In the genomic region with DNA sequence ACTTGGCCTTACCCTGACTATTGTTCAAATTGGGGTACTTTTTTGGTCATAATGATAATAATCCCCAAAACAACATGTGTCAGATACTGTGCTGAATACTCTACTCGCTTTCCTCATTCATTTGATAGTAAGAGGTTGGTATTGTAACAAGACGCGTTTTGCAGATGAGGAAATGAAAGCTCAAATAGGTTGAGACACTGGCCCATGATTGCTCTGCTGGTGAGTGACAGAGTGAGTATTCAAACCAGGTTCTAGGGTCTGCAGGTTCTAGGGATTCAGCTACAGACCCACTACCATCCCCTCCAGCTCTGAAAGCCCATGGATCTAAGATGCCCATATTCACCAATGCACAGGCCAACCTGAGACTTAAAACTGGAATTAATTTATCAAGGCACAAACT, we compare ENCODE assay signal across 11 cellular contexts. TPM values are rescaled to one million over a fixed set of nuclear protein-coding genes. Genes with fewer than 3 reads are reported as not detected.
A peak's percentile ranks its signal among the peaks of the same experiment; 100 is the strongest.
DNase-seq lines count a peak whose midpoint lies in the region; ATAC-seq and TF ChIP-seq lines count a peak whose summit lies in the region.
"Had no signal": no experiment of that assay in that cellular context is flagged by ENCODE, and none has a peak within 500 bp of the region (broad histone marks: within the 10 kb centered on the region; RNA-seq: fewer than 3 reads in every experiment).

No MANE protein-coding gene starts in this region.

- TF ChIP-seq POLR2A in lower leg skin (IDR thresholded peaks at IDR 0.05) = no peak

- no peak overlapping the region for H3K27ac ChIP-seq in CD8-positive, alpha-beta T cell (ENCODE audit: low read depth, low read length)
- H3K27ac ChIP-seq in coronary artery = no peak overlapping the region
- H3K27ac ChIP-seq in effector memory CD4-positive, alpha-beta T cell (ENCODE audit: insufficient read depth, low read length, poor library complexity, severe bottlenecking) = no peak overlapping the region

- H3K27me3 Mint-ChIP-seq in CD8-positive, alpha-beta T cell (ENCODE audit: low read depth) = no peaks in the 10 kb centered on the region
- H3K27me3 Mint-ChIP-seq in IgD-negative memory B cell = no peaks in the 10 kb centered on the region

- H3K36me3 ChIP-seq in CD8-positive, alpha-beta T cell (ENCODE audit: insufficient read depth, low read length) = no peaks in the 10 kb centered on the region
- H3K36me3 ChIP-seq in effector memory CD4-positive, alpha-beta T cell (ENCODE audit: control insufficient read depth, insufficient read depth, low read length) = no peaks in the 10 kb centered on the region

- POLR2A ChIA-PET in CD8-positive, alpha-beta T cell (lab: Charles Lee) = interaction anchor here (0.8 to 3.2 kb wide), 5 partner anchors 11 to 47 kb away, joined by 3 to 12 read pairs (median 4); partner anchors contain the start of gene ENPP5

- intact Hi-C loops in CD8-positive, alpha-beta T cell (cut with DNase I, micrococcal nuclease) = loop anchor here (2.0 to 5.0 kb wide), 4 partner anchors 42 to 1741 kb away; partner anchors contain the start of genes CDC5L (in 1 of the 2), CLIC5 (in 1 of the 2) and ENPP5 (in 1 of the 2)
- intact Hi-C loops in lower leg skin (cut with DNase I; ENCODE audit: low total_unique reads) = no loop called here

- H3K27me3 ChIP-seq in CD8-positive, alpha-beta T cell (ENCODE audit: insufficient read depth, low read length) = no peaks in the 10 kb centered on the region
- H3K27me3 ChIP-seq in effector memory CD4-positive, alpha-beta T cell (replicated peaks; ENCODE audit: control insufficient read depth, insufficient read depth, low read length, poor library complexity, severe bottlenecking) = no peaks in the 10 kb centered on the region

- H3K9me3 ChIP-seq in CD8-positive, alpha-beta T cell (ENCODE audit: low read length) = no peaks in the 10 kb centered on the region
- no peaks in the 10 kb centered on the region for H3K9me3 ChIP-seq in effector memory CD4-positive, alpha-beta T cell (ENCODE audit: control insufficient read depth, low read length)

- peaks cover 22% of the 10 kb centered on the region for H3K4me1 ChIP-seq in CD8-positive, alpha-beta T cell (ENCODE audit: insufficient read depth, low read length)
- H3K4me1 ChIP-seq in effector memory CD4-positive, alpha-beta T cell (ENCODE audit: control insufficient read depth, insufficient read depth, low read length, poor library complexity, severe bottlenecking) = peaks cover 7% of the 10 kb centered on the region

- peak overlapping the region; percentile 97 for H3K4me3 Mint-ChIP-seq in CD8-positive, alpha-beta T cell
- H3K4me3 Mint-ChIP-seq in IgD-negative memory B cell = peak overlapping the region; percentile 67 to 99 (median 96)

- ATAC-seq in CD8-positive, alpha-beta T cell = no peak
- peak; percentile 32 for ATAC-seq in GM18861 (IDR thresholded peaks at IDR 0.05; ENCODE audit: unreplicated experiment)
- ATAC-seq in HG03565 (IDR thresholded peaks at IDR 0.05; ENCODE audit: unreplicated experiment) = no peak

- H3K9me3 Mint-ChIP-seq in CD8-positive, alpha-beta T cell = no peaks in the 10 kb centered on the region
- no peaks in the 10 kb centered on the region for H3K9me3 Mint-ChIP-seq in IgD-negative memory B cell

- WGBS in lower leg skin, 2 donors = 74% methylated on average over 3 of the region's 3 CpGs

- CTCF ChIA-PET in CD8-positive, alpha-beta T cell (lab: Charles Lee) = interaction anchor here (1.3 to 1.5 kb wide), 2 partner anchors 23 to 38 kb away, joined by 3 to 5 read pairs; no protein-coding TSS in a partner anchor

- no peak overlapping the region for H3K27ac Mint-ChIP-seq in CD8-positive, alpha-beta T cell
- peak overlapping the region; percentile 4 to 96 (median 86) for H3K27ac Mint-ChIP-seq in IgD-negative memory B cell

- peaks cover 7% of the 10 kb centered on the region for H3K36me3 Mint-ChIP-seq in CD8-positive, alpha-beta T cell
- peaks cover 3% of the 10 kb centered on the region for H3K36me3 Mint-ChIP-seq in IgD-negative memory B cell

- peaks cover 47% of the 10 kb centered on the region for H3K4me1 Mint-ChIP-seq in CD8-positive, alpha-beta T cell (ENCODE audit: low read depth)
- H3K4me1 Mint-ChIP-seq in IgD-negative memory B cell = peaks cover 16 to 26% (median 26%) of the 10 kb centered on the region in 3 donors

- DNase-seq in CD8-positive, alpha-beta T cell = no peak
- DNase-seq in coronary artery (ENCODE audit: low spot score) (no peak), lower leg skin (ENCODE audit: low spot score in 2 of 2) (no peak)
- DNase-seq in activated CD4-positive, CD25-positive, alpha-beta regulatory T cell (lab: John Stamatoyannopoulos, UW) = no peak
- DNase-seq in effector memory CD4-positive, alpha-beta T cell = no peak
- DNase-seq: anterior cingulate cortex, T-helper 1 cell had no signal

- no peak for TF ChIP-seq CTCF in CD8-positive, alpha-beta T cell (IDR thresholded peaks at IDR 0.05)
- TF ChIP-seq CTCF in coronary artery (IDR thresholded peaks at IDR 0.05) (no peak), lower leg skin (IDR thresholded peaks at IDR 0.05) (no peak)

- peak overlapping the region; percentile 5 for H3K4me3 ChIP-seq in CD8-positive, alpha-beta T cell (ENCODE audit: low read depth, low read length)
- H3K4me3 ChIP-seq in coronary artery (peak overlapping the region; percentile 74), lower leg skin (ENCODE audit: low read depth, poor library complexity, severe bottlenecking) (no peak overlapping the region)
- H3K4me3 ChIP-seq in effector memory CD4-positive, alpha-beta T cell (ENCODE audit: insufficient read depth, low read depth, low read length, poor library complexity, severe bottlenecking) = no peak overlapping the region

RNA-seq across cellular contexts. Expression of gene ENPP4, which starts 1.3 kb away (rescaled TPM):
- 1 to 10 TPM; 6.7 to 6.9 TPM for total RNA-seq in CD8-positive, alpha-beta T cell
- 4.4 TPM for polyA plus RNA-seq in IgD-negative memory B cell
- total RNA-seq in lower leg skin = 1 to 10 TPM; 1.9 to 7.2 (median 4.5) TPM
- total RNA-seq: G401 had no signal

RNA-seq across cellular contexts. Expression of gene ENPP5, which starts 42.3 kb away (rescaled TPM):
- under 1 TPM; 0.33 TPM for total RNA-seq in CD8-positive, alpha-beta T cell
- polyA plus RNA-seq in IgD-negative memory B cell = 1.7 TPM
- 1 to 10 TPM in 2 of 4 donors, under 1 TPM in 2; 0.34 to 4.9 (median 2.2) TPM for total RNA-seq in lower leg skin
- total RNA-seq: G401 had no signal

Comparison
In these comparisons a context has a peak if more than half of its experiments do, and no peak if none do; other contexts are left out.
1. H3K4me3 ChIP-seq: peak in CD8-positive, alpha-beta T cell (single experiment) and coronary artery (single experiment); none in lower leg skin (single experiment) and effector memory CD4-positive, alpha-beta T cell (single experiment).